ENCODE assay signal across 10 cellular contexts in genomic region chr6:69233195-69233524, GRCh38.
DNase-seq lines count a peak whose midpoint lies in the region; ATAC-seq and TF ChIP-seq lines count a peak whose summit lies in the region.
"Had no signal": no experiment of that assay in that cellular context is flagged by ENCODE, and none has a peak within 500 bp of the region (broad histone marks: within the 10 kb centered on the region; RNA-seq: fewer than 3 reads in every experiment).

No MANE protein-coding gene starts in this region.

- H3K27ac ChIP-seq in OCI-LY3 (ENCODE audit: low read length) = no peak overlapping the region
- H3K27ac ChIP-seq: C4-2B had no signal

- no peaks in the 10 kb centered on the region for H3K27me3 ChIP-seq in OCI-LY3 (ENCODE audit: low read depth, low read length)

- no peaks in the 10 kb centered on the region for H3K4me1 ChIP-seq in OCI-LY3 (ENCODE audit: low read length)

- DNase-seq in medulla oblongata (ENCODE audit: extremely low spot score) (peak; percentile 7), NCI-H2196 (lab: John Stamatoyannopoulos, UW; ENCODE audit: unreplicated experiment) (no peak), midbrain (lab: John Stamatoyannopoulos, UW) (no peak), left colon (no peak), NCI-H1694 (lab: John Stamatoyannopoulos, UW) (no peak)
- DNase-seq: naive B cell had no signal

- TF ChIP-seq CTCF in OCI-LY3 (IDR thresholded peaks at IDR 0.05; ENCODE audit: low read depth, low read length) = no peak

- H3K4me3 ChIP-seq in OCI-LY3 (ENCODE audit: low read length) = no peak overlapping the region

- no peak overlapping the region for H3K9ac ChIP-seq in OCI-LY3 (ENCODE audit: low read length)

- H3K36me3 ChIP-seq in OCI-LY3 (replicated peaks; ENCODE audit: low read depth, low read length) = no peaks in the 10 kb centered on the region

- no peak overlapping the region for H2AFZ ChIP-seq in OCI-LY3 (ENCODE audit: low read depth, low read length)

- no peaks in the 10 kb centered on the region for H4K20me1 ChIP-seq in OCI-LY3 (ENCODE audit: insufficient read depth, low read length)

- H3K79me2 ChIP-seq in OCI-LY3 (ENCODE audit: low read length) = no peaks in the 10 kb centered on the region

- H3K9me3 ChIP-seq in OCI-LY3 (ENCODE audit: insufficient read depth, low read length) = no peaks in the 10 kb centered on the region

- H3K4me2 ChIP-seq in OCI-LY3 (ENCODE audit: low read length) = 0 out of 2 replicates have a peak overlapping the region, but pooled peaks have one; percentile 14

- ATAC-seq in GM18498 (IDR thresholded peaks at IDR 0.05; ENCODE audit: unreplicated experiment) = peak; percentile 22
- ATAC-seq in HG02588 (IDR thresholded peaks at IDR 0.05; ENCODE audit: unreplicated experiment) = peak; percentile 7
- ATAC-seq in left colon = no peak

- intact Hi-C loops in left colon (cut with DNase I, micrococcal nuclease) = no loop called here
